ENCODE assay signal across 8 cellular contexts in genomic region chr15:78750974-78751601, GRCh38.
DNase-seq lines count a peak whose midpoint lies in the region; ATAC-seq and TF ChIP-seq lines count a peak whose summit lies in the region.
"Not testable (repeated sequence)": the region's sequence is repeated elsewhere in the genome, so short reads cannot be mapped to it uniquely, and the experiment has no call there.

No MANE protein-coding gene starts in this region.

- not testable (repeated sequence) for H3K9me3 Mint-ChIP-seq in naive B cell

- peak overlapping the region in 6 of 8 donors; percentile 9 to 78 (median 55) for H3K4me3 Mint-ChIP-seq in naive B cell

- not testable (repeated sequence) for H3K36me3 Mint-ChIP-seq in naive B cell

- H3K9me3 ChIP-seq in DND-41 (ENCODE audit: insufficient read depth, low read length, severe bottlenecking); GM23248 (ENCODE audit: low read depth); PC-3 (ENCODE audit: low read length): not testable (repeated sequence)

- TF ChIP-seq CTCF in DND-41 (IDR thresholded peaks at IDR 0.05; ENCODE audit: borderline replicate concordance, extremely low read depth, low read length, poor library complexity, severe bottlenecking) (peak; percentile 74), PC-3 (conservative IDR thresholded peaks at IDR 0.05; ENCODE audit: low read depth, low read length) (peak; percentile 74)

- CTCF ChIA-PET in PC-3 (lab: Charles Lee) = not testable (repeated sequence)

- not testable (repeated sequence) for H3K9me2 ChIP-seq in GM23248 (ENCODE audit: insufficient read depth); PC-3 (replicated peaks; ENCODE audit: low read length)

- H3K27me3 ChIP-seq in DND-41 (ENCODE audit: insufficient read depth, low read length, poor library complexity); GM23248 (replicated peaks; ENCODE audit: insufficient read depth); PC-3 (ENCODE audit: low read length): not testable (repeated sequence)

- H3K27ac ChIP-seq in DND-41 (ENCODE audit: low read length); GM23248; PC-3 (ENCODE audit: low read length): not testable (repeated sequence)

- not testable (repeated sequence) for H3K36me3 ChIP-seq in DND-41 (ENCODE audit: insufficient read depth, low read length); GM23248 (ENCODE audit: low read depth); PC-3 (ENCODE audit: low read depth, low read length)

- H3K9ac ChIP-seq in DND-41 (ENCODE audit: low read depth, low read length); GM23248; PC-3 (ENCODE audit: low read length): not testable (repeated sequence)

- ATAC-seq in DND-41 (ENCODE audit: insufficient read depth, low read depth) (peak; percentile 99), PC-3 (peak; percentile 85), esophagus mucosa (peak; percentile 95), naive B cell (ENCODE audit: low read depth in 2 of 2) (peak; percentile 98 to 99)

- not testable (repeated sequence) for H3K79me2 ChIP-seq in DND-41 (ENCODE audit: insufficient read depth, low read length); GM23248 (ENCODE audit: insufficient read depth); PC-3 (ENCODE audit: low read length)

- not testable (repeated sequence) for H3K4me1 ChIP-seq in DND-41 (ENCODE audit: insufficient read depth, low read length); GM23248 (ENCODE audit: insufficient read depth)
- H3K4me1 ChIP-seq in PC-3 (ENCODE audit: insufficient read depth, low read length) = peaks cover 12% of the 10 kb centered on the region

- WGBS in GM23248 (ENCODE audit: low coverage in 1 of 2, low lambda C conversion rate in 2 of 2, missing lambda C conversion rate in 2 of 2), 2 experiments = 14 to 16% methylated on average over 14 to 28 of the region's 28 CpGs

- H3F3A ChIP-seq in GM23248 (ENCODE audit: insufficient read depth); PC-3 (ENCODE audit: low read length, unreplicated experiment): not testable (repeated sequence)

- not testable (repeated sequence) for H2AFZ ChIP-seq in DND-41 (ENCODE audit: low read depth, low read length)
- peak overlapping the region; percentile 66; the same call in 1 of the 2 replicates for H2AFZ ChIP-seq in GM23248
- peak overlapping the region; percentile 77 for H2AFZ ChIP-seq in PC-3 (ENCODE audit: low read length)

- not testable (repeated sequence) for BruUV-seq in PC-3 (replicated peaks; lab: Mats Ljungman, UMichigan)

- DNase-seq in DND-41 (peak; percentile 87), GM23248 (peak; percentile 93), KBM-7 (peak; percentile 95), PC-3 (peak; percentile 89), naive B cell (peak; percentile 87)
- DNase-seq in activated T-cell treated with anti-CD3 and anti-CD28 coated beads, Interleukin-2, amount 50 U/mL, for 1 hour = peak; percentile 93
- peak; percentile 68 to 79 for DNase-seq in stimulated activated CD8-positive, alpha-beta memory T cell treated with anti-CD3 and anti-CD28 coated beads, Interleukin-7, amount 100 ng/mL, for 1 hour (ENCODE audit: low read depth in 2 of 2)

- not testable (repeated sequence) for H4K20me1 ChIP-seq in DND-41 (ENCODE audit: insufficient read depth, low read length); GM23248 (ENCODE audit: insufficient read depth); PC-3 (ENCODE audit: low read length)

- intact Hi-C loops in PC-3 (cut with micrococcal nuclease) = loop anchor here (2.0 kb wide), 1 partner anchor 132 kb away; no protein-coding TSS in a partner anchor

- H3K4me3 ChIP-seq in DND-41 (ENCODE audit: low read depth in 1 of 2, low read length in 2 of 2) = not testable (repeated sequence)
- peak overlapping the region; percentile 54 for H3K4me3 ChIP-seq in GM23248
- H3K4me3 ChIP-seq in PC-3 (ENCODE audit: low read length) = peak overlapping the region; percentile 51

- peak overlapping the region in 4 of 6 donors; percentile 74 to 82 (median 81) for H3K27ac Mint-ChIP-seq in naive B cell

- POLR2A ChIA-PET in PC-3 (lab: Charles Lee; ENCODE audit: unreplicated experiment) = not testable (repeated sequence)

- H3K4me1 Mint-ChIP-seq in naive B cell = peaks cover 7 to 16% (median 13%) of the 10 kb centered on the region in 3 donors

- H3K27me3 Mint-ChIP-seq in naive B cell = not testable (repeated sequence)

- in situ Hi-C loops in GM23248 (cut with MboI); KBM-7 (cut with MboI; ENCODE audit: low pct_unique_long_range_greater_than_20kb, low sequenced_read_pairs): not testable (repeated sequence)

- not testable (repeated sequence) for H3K4me2 ChIP-seq in DND-41 (ENCODE audit: insufficient read depth, low read length)
- H3K4me2 ChIP-seq in GM23248 (ENCODE audit: unreplicated experiment) (peak overlapping the region; percentile 58), PC-3 (ENCODE audit: low read length) (peak overlapping the region; percentile 78)
